Comparison of ENCODE assay signal across 8 cellular contexts in genomic region chr3:185152433-185153169, GRCh38. TPM values are rescaled to one million over a fixed set of nuclear protein-coding genes. Genes with fewer than 3 reads are reported as not detected.
A peak's percentile ranks its signal among the peaks of the same experiment; 100 is the strongest.
DNase-seq lines count a peak whose midpoint lies in the region; ATAC-seq and TF ChIP-seq lines count a peak whose summit lies in the region.

A gene with protein sequence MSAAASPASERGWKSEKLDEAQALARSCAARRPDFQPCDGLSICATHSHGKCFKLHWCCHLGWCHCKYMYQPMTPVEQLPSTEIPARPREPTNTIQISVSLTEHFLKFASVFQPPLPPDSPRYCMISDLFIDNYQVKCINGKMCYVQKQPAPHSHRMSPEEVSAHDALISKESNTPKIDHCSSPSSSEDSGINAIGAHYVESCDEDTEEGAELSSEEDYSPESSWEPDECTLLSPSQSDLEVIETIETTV (minus strand): TSS chr3:185153060. CDS start chr3:185152823, 237 bp downstream.

- no peak for DNase-seq in AG04449 (ENCODE audit: low read depth, low spot score)
- peak; percentile 44 for DNase-seq in GM06990 (ENCODE audit: extremely low read depth, insufficient read length)
- DNase-seq in KG1 (lab: John Stamatoyannopoulos, UW): peak; percentile 35
- peak; percentile 19 for DNase-seq in activated B cell treated with CpG ODN at 0.5 μM for 24 hours
- no peak for DNase-seq in epithelial cell of proximal tubule (ENCODE audit: low read depth)
- DNase-seq in substantia nigra (lab: John Stamatoyannopoulos, UW): peak in 45 of 49 donors; percentile 12 to 84 (median 65)

- H3K27me3 Mint-ChIP-seq in activated B cell treated with CpG ODN at 0.5 μM for 24 hours: peaks cover 24% of the 10 kb centered on the region

- no peaks in the 10 kb centered on the region for H3K36me3 ChIP-seq in GM06990 (ENCODE audit: control insufficient read depth, insufficient read depth, low read length)
- no peaks in the 10 kb centered on the region for H3K36me3 ChIP-seq in mesodermal cell (ENCODE audit: control insufficient read depth, insufficient read depth, low read length)

- no peak for TF ChIP-seq CTCF in AG04449 (IDR thresholded peaks at IDR 0.05; ENCODE audit: insufficient read depth, low read length, missing control alignments)
- TF ChIP-seq CTCF in GM06990 (IDR thresholded peaks at IDR 0.05; ENCODE audit: insufficient read depth, low read length, poor library complexity, severe bottlenecking): no peak
- TF ChIP-seq CTCF in activated B cell treated with CpG ODN at 0.5 μM for 24 hours (IDR thresholded peaks at IDR 0.05): no peak
- TF ChIP-seq CTCF in epithelial cell of proximal tubule (conservative IDR thresholded peaks at IDR 0.05; ENCODE audit: low read depth, low read length): no peak

- H3K36me3 Mint-ChIP-seq in activated B cell treated with CpG ODN at 0.5 μM for 24 hours (ENCODE audit: low read depth): no peaks in the 10 kb centered on the region

- H3K27ac ChIP-seq in mesodermal cell (ENCODE audit: low read depth, low read length, severe bottlenecking) (peak within 1 kb of the TSS; percentile 29), substantia nigra (ENCODE audit: low read depth, low read length, poor library complexity, severe bottlenecking) (peak within 1 kb of the TSS; percentile 73)

- no peaks in the 10 kb centered on the region for H3K9me3 ChIP-seq in mesodermal cell (ENCODE audit: control insufficient read depth, low read length)

- peaks cover 3% of the 10 kb centered on the region for H3K27me3 ChIP-seq in GM06990 (replicated peaks; ENCODE audit: control insufficient read depth, insufficient read depth, low read length)

- no peaks in the 10 kb centered on the region for H3K9me3 Mint-ChIP-seq in activated B cell treated with CpG ODN at 0.5 μM for 24 hours

- peak within 1 kb of the TSS; percentile 78 for H3K4me3 Mint-ChIP-seq in activated B cell treated with CpG ODN at 0.5 μM for 24 hours

- ATAC-seq in activated B cell treated with CpG ODN at 0.5 μM for 24 hours (ENCODE audit: low read depth) (peak; percentile 49), GM21381 (IDR thresholded peaks at IDR 0.05; ENCODE audit: unreplicated experiment) (no peak)

- intact Hi-C loops in activated B cell treated with CpG ODN at 0.5 μM for 24 hours (cut with micrococcal nuclease): no loop called here

- WGBS in mesodermal cell (ENCODE audit: insufficient coverage in 2 of 2), 2 experiments: 0 to 1% methylated on average over 74 to 78 of the region's 110 CpGs

- H3K27ac Mint-ChIP-seq in activated B cell treated with CpG ODN at 0.5 μM for 24 hours: peak within 1 kb of the TSS; percentile 15

- H3K4me3 ChIP-seq in AG04449 (ENCODE audit: low read depth, low read length): peak within 1 kb of the TSS; percentile 83
- peak within 1 kb of the TSS; percentile 51 for H3K4me3 ChIP-seq in GM06990 (replicated peaks; ENCODE audit: low read depth, low read length)
- H3K4me3 ChIP-seq in epithelial cell of proximal tubule (ENCODE audit: low read depth, low read length): peak within 1 kb of the TSS; percentile 43
- H3K4me3 ChIP-seq in mesodermal cell (ENCODE audit: extremely low read depth, insufficient read depth, low read length, poor library complexity, severe bottlenecking): peak within 1 kb of the TSS; percentile 51

- CTCF ChIA-PET in AG04449 (lab: Yijun Ruan, JAX): interaction anchor here (0.9 to 2.6 kb wide), 8 partner anchors 9 to 278 kb away, joined by 3 to 14 read pairs (median 4); no protein-coding TSS in a partner anchor
- CTCF ChIA-PET in activated B cell treated with CpG ODN at 0.5 μM for 24 hours (lab: Charles Lee): no interaction called here

- H3K4me1 ChIP-seq in mesodermal cell (ENCODE audit: control insufficient read depth, insufficient read depth, low read length, poor library complexity, severe bottlenecking): no peaks in the 10 kb centered on the region

- peaks cover 6% of the 10 kb centered on the region for H3K4me1 Mint-ChIP-seq in activated B cell treated with CpG ODN at 0.5 μM for 24 hours

- POLR2A ChIA-PET in AG04449 (lab: Yijun Ruan, JAX): no interaction called here
- POLR2A ChIA-PET in activated B cell treated with CpG ODN at 0.5 μM for 24 hours (lab: Charles Lee): no interaction called here

RNA-seq across cellular contexts. Expression of the gene that starts here (rescaled TPM):
- total RNA-seq in activated B cell treated with CpG ODN at 0.5 μM for 24 hours (not detected in 2 replicates), epithelial cell of proximal tubule (0.63 and 0.72 TPM in 2 replicates)
- polyA plus RNA-seq in mesodermal cell (2013, experiment 1 of 2): 1.6 TPM
- polyA plus RNA-seq in mesodermal cell (2013, experiment 2 of 2): 1.0 TPM

Comparison
In these comparisons a context has a peak if more than half of its experiments do, and no peak if none do; other contexts are left out.
1. Peak in DNase-seq and ATAC-seq in activated B cell treated with CpG ODN at 0.5 μM for 24 hours; RNA of the gene not detected or under 1 TPM.
2. DNase-seq: peak in GM06990 (single experiment), KG1 (single experiment) and substantia nigra (45 of 49); none in AG04449 (single experiment) and epithelial cell of proximal tubule (single experiment).
3. Peak in every context shown above with its lines, with median percentiles within 50 percentile points of each other: H3K4me3 ChIP-seq.